ENCODE assay signal across 5 cellular contexts in genomic region chr11:27279491-27279890, GRCh38.
"Had no signal": no experiment of that assay in that cellular context is flagged by ENCODE, and none has a peak within 500 bp of the region (broad histone marks: within the 10 kb centered on the region; RNA-seq: fewer than 3 reads in every experiment).

No MANE protein-coding gene starts in this region.

- DNase-seq: IMR-90, KBM-7 had no signal

- H3K27ac ChIP-seq: HL-60 had no signal

- H3K4me3 ChIP-seq: K562 had no signal

- ATAC-seq: HepG2, K562 had no signal
